8 cellular contexts compared by ENCODE assay signal in the genomic region with DNA sequence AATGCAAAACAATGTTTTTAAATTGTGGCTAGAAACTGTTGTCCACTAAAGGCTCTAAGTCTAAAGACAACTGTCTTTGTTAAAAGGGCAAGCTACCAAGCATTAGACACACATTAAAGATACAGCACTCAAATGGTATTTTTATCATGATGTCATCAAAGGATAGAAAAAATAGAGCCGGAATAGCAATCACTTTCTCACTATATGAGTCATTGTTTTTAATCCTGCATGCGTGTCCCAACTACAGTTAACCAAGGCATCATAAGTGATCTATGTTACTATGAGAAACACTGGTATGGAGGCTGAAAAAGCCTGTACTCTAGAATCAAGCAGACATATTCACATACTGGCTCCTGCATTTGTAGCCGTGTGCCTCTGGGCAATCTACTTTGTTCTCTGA. TPM values are rescaled to one million over a fixed set of nuclear protein-coding genes. Genes with fewer than 3 reads are reported as not detected.
A peak's percentile ranks its signal among the peaks of the same experiment; 100 is the strongest.
DNase-seq lines count a peak whose midpoint lies in the region; ATAC-seq and TF ChIP-seq lines count a peak whose summit lies in the region.

No MANE protein-coding gene starts in this region.

- ATAC-seq in HG03095 (IDR thresholded peaks at IDR 0.05; ENCODE audit: unreplicated experiment) = no peak

- peak overlapping the region; percentile 82; the same call in 1 of the 2 replicates for H2AFZ ChIP-seq in PC-9

- intact Hi-C loops in PC-9 (cut with micrococcal nuclease; ENCODE audit: unreplicated experiment) (no loop called here), esophagus muscularis mucosa (cut with DNase I) (loop anchor here (5.0 kb wide), 1 partner anchor 84 kb away; no protein-coding TSS in a partner anchor), sigmoid colon (cut with DNase I) (loop anchor here (5.0 kb wide), 1 partner anchor 1029 kb away; a partner anchor contains a TSS)

- peak; percentile 73 for DNase-seq in GM04504 (ENCODE audit: low read depth)
- DNase-seq in PC-9 = peak in 1 of 2 experiments; percentile 80
- no peak for DNase-seq in esophagus muscularis mucosa (ENCODE audit: extremely low spot score)
- no peak for DNase-seq in sigmoid colon
- no peak for DNase-seq in SKM-1 treated with dmso at 0.1 percent for 144 hours (lab: John Stamatoyannopoulos, UW; ENCODE audit: unreplicated experiment)
- DNase-seq in GF-D8 (lab: John Stamatoyannopoulos, UW) = no peak
- no peak for DNase-seq in SIG-M5 treated with dmso at 0.1 percent for 504 hours (lab: John Stamatoyannopoulos, UW; ENCODE audit: unreplicated experiment)

- H3K27me3 ChIP-seq in PC-9 (ENCODE audit: insufficient read depth, low read depth) (no peaks in the 10 kb centered on the region), esophagus muscularis mucosa (no peaks in the 10 kb centered on the region), sigmoid colon (no peaks in the 10 kb centered on the region)

- H3K27ac ChIP-seq in PC-9 (peak overlapping the region; percentile 81), esophagus muscularis mucosa (replicated peaks in 1 of 4) (peak overlapping the region; percentile 95 to 99 (median 98)), sigmoid colon (peak overlapping the region; percentile 95 to 99 (median 98))

- H3K9me2 ChIP-seq in PC-9 (ENCODE audit: insufficient read depth) = 0 out of 2 replicates have a peak, but pooled peaks cover 3% of the 10 kb centered on the region

- no peaks in the 10 kb centered on the region for H3K36me3 ChIP-seq in PC-9 (ENCODE audit: low read depth)
- H3K36me3 ChIP-seq in esophagus muscularis mucosa = no peaks in the 10 kb centered on the region
- H3K36me3 ChIP-seq in sigmoid colon = no peaks in the 10 kb centered on the region

- H3K79me2 ChIP-seq in PC-9 (ENCODE audit: low read depth) = peaks cover 21% of the 10 kb centered on the region

- peak overlapping the region; percentile 63; the same call in 1 of the 2 replicates for H3K4me3 ChIP-seq in PC-9
- H3K4me3 ChIP-seq in esophagus muscularis mucosa = no peak overlapping the region
- H3K4me3 ChIP-seq in sigmoid colon = no peak overlapping the region

- peak overlapping the region; percentile 92 for H3K4me2 ChIP-seq in PC-9

- POLR2A ChIA-PET in PC-9 (lab: Charles Lee; ENCODE audit: unreplicated experiment) = no interaction called here

- CTCF ChIA-PET in PC-9 (lab: Charles Lee) = no interaction called here

- no peaks in the 10 kb centered on the region for H3K9me3 ChIP-seq in PC-9 (ENCODE audit: insufficient read depth, low read depth)
- H3K9me3 ChIP-seq in esophagus muscularis mucosa = no peaks in the 10 kb centered on the region
- peaks cover 0 to 8% (median 0%) of the 10 kb centered on the region in 4 donors for H3K9me3 ChIP-seq in sigmoid colon

- peaks cover 30% of the 10 kb centered on the region for H3K4me1 ChIP-seq in PC-9 (replicated peaks; ENCODE audit: insufficient read depth)
- peaks cover 15 to 43% (median 40%) of the 10 kb centered on the region in 4 donors for H3K4me1 ChIP-seq in esophagus muscularis mucosa
- peaks cover 0 to 47% (median 40%) of the 10 kb centered on the region in 4 donors for H3K4me1 ChIP-seq in sigmoid colon

- WGBS in esophagus muscularis mucosa = 19% methylated on average over 3 of the region's 3 CpGs
- 55 to 64% methylated on average over 3 of the region's 3 CpGs for WGBS in sigmoid colon, 2 donors

- no peaks in the 10 kb centered on the region for H4K20me1 ChIP-seq in PC-9 (ENCODE audit: insufficient read depth)

- TF ChIP-seq EP300 in esophagus muscularis mucosa (IDR thresholded peaks at IDR 0.05) (no peak), sigmoid colon (IDR thresholded peaks at IDR 0.05) (no peak)

- TF ChIP-seq POLR2A in esophagus muscularis mucosa (IDR thresholded peaks at IDR 0.05; ENCODE audit: low read depth) (no peak), sigmoid colon (IDR thresholded peaks at IDR 0.05) (no peak)

- BruUV-seq in PC-9 (replicated peaks; lab: Mats Ljungman, UMichigan) = no TSS peak

- TF ChIP-seq CTCF in PC-9 (conservative IDR thresholded peaks at IDR 0.05) (no peak), esophagus muscularis mucosa (IDR thresholded peaks at IDR 0.05) (no peak), sigmoid colon (IDR thresholded peaks at IDR 0.05) (no peak)

- H3F3A ChIP-seq in PC-9 (ENCODE audit: insufficient read depth, low read depth) = peaks cover 29% of the 10 kb centered on the region

RNA-seq across cellular contexts. Expression of a gene that starts 1.9 kb away (rescaled TPM):
- total RNA-seq in PC-9 (2021) (23.0 and 29.9 TPM in 2 replicates), esophagus muscularis mucosa (100 to 1,000 TPM; 133 to 211 (median 170) TPM), sigmoid colon (100 to 1,000 TPM; 163 to 213 (median 171) TPM)
- 10 to 100 TPM; 35.4 to 40.6 (median 39.0) TPM for polyA plus RNA-seq in sigmoid colon
